Comparison of ENCODE assay signal across 18 cellular contexts in the genomic region with DNA sequence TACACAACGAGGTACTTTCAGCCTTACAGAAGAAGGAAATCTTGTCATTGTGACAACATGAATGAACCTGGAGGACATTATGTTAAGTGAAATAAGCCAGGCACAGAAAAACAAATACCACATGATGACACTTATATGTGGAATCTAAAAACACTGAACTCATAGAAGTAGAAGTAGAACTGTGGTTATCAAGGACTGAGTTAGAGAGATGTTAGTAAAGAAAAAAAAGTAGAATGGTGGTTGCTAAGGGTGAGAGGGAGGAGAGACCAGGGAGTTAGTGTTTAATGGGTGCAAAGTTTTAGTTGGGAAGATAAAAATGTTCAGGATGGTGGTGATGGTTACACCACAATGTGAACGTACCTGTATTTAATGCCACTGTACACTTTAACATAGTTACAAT. TPM values are rescaled to one million over a fixed set of nuclear protein-coding genes. Genes with fewer than 3 reads are reported as not detected.
"Had no signal": no experiment of that assay in that cellular context is flagged by ENCODE, and none has a peak within 500 bp of the region (broad histone marks: within the 10 kb centered on the region; RNA-seq: fewer than 3 reads in every experiment).

No MANE protein-coding gene starts in this region.

- H3K27me3 Mint-ChIP-seq: activated CD4-positive, alpha-beta T cell treated with anti-CD3 and anti-CD28 coated beads, Interleukin-2, amount 10 ng/mL, durations not matched to agents 7 days and 5 days; activated CD8-positive, alpha-beta T cell treated with anti-CD3 and anti-CD28 coated beads for 36 hours had no signal

- DNase-seq: activated CD4-positive, alpha-beta T cell treated with anti-CD3 and anti-CD28 coated beads, Interleukin-2, amount 10 ng/mL, durations not matched to agents 7 days and 5 days; activated CD8-positive, alpha-beta memory T cell treated with anti-CD3 and anti-CD28 coated beads, Interleukin-2, amount 10 ng/mL, durations not matched to agents 7 days and 5 days; activated CD8-positive, alpha-beta T cell treated with anti-CD3 and anti-CD28 coated beads for 36 hours; activated effector memory CD4-positive, alpha-beta T cell treated with anti-CD3 and anti-CD28 coated beads, Interleukin-2, amount 50 U/mL, for 16 hours; activated naive CD4-positive, alpha-beta T cell treated with anti-CD3 and anti-CD28 coated beads, Interleukin-2, amount 50 U/mL, for 16 hours; activated T-cell treated with anti-CD3 and anti-CD28 coated beads for 4 hours; aorta; brain microvascular endothelial cell; caudate nucleus; esophagus squamous epithelium; left lung; naive thymus-derived CD4-positive, alpha-beta T cell; sigmoid colon; stimulated activated CD4-positive, alpha-beta T cell treated with anti-CD3 and anti-CD28 coated beads, Interleukin-2, amount 100 ng/mL, for 48 hours; stimulated activated naive CD4-positive, alpha-beta T cell treated with Interleukin-2 at 50 U/mL for 16 hours had no signal

- H3K27ac Mint-ChIP-seq: activated CD4-positive, alpha-beta T cell treated with anti-CD3 and anti-CD28 coated beads, Interleukin-2, amount 10 ng/mL, durations not matched to agents 7 days and 5 days; activated CD8-positive, alpha-beta memory T cell treated with anti-CD3 and anti-CD28 coated beads, Interleukin-2, amount 10 ng/mL, durations not matched to agents 7 days and 5 days; activated CD8-positive, alpha-beta T cell treated with anti-CD3 and anti-CD28 coated beads for 36 hours had no signal

- H3K27me3 ChIP-seq: brain microvascular endothelial cell, esophagus squamous epithelium, left lung, sigmoid colon, tibial nerve had no signal

- H3K9me3 ChIP-seq: esophagus squamous epithelium, left lung, sigmoid colon, tibial nerve had no signal

- H3K4me3 Mint-ChIP-seq: activated CD4-positive, alpha-beta T cell treated with anti-CD3 and anti-CD28 coated beads, Interleukin-2, amount 10 ng/mL, durations not matched to agents 7 days and 5 days; activated CD8-positive, alpha-beta memory T cell treated with anti-CD3 and anti-CD28 coated beads, Interleukin-2, amount 10 ng/mL, durations not matched to agents 7 days and 5 days; activated CD8-positive, alpha-beta T cell treated with anti-CD3 and anti-CD28 coated beads for 36 hours; naive thymus-derived CD4-positive, alpha-beta T cell had no signal

- H3K9me3 Mint-ChIP-seq: activated CD4-positive, alpha-beta T cell treated with anti-CD3 and anti-CD28 coated beads, Interleukin-2, amount 10 ng/mL, durations not matched to agents 7 days and 5 days; neural crest cell had no signal

- ATAC-seq: activated CD8-positive, alpha-beta memory T cell treated with anti-CD3 and anti-CD28 coated beads, Interleukin-2, amount 10 ng/mL, durations not matched to agents 7 days and 5 days; left lung; naive thymus-derived CD4-positive, alpha-beta T cell had no signal

- H3K27ac ChIP-seq: brain microvascular endothelial cell, esophagus squamous epithelium, left lung, sigmoid colon, tibial nerve, VCaP had no signal

RNA-seq across cellular contexts. Expression of a gene that starts 4.8 kb away (rescaled TPM):
- total RNA-seq: neural crest cell had no signal
